ENCODE assay signal across 10 cellular contexts in the genomic region with DNA sequence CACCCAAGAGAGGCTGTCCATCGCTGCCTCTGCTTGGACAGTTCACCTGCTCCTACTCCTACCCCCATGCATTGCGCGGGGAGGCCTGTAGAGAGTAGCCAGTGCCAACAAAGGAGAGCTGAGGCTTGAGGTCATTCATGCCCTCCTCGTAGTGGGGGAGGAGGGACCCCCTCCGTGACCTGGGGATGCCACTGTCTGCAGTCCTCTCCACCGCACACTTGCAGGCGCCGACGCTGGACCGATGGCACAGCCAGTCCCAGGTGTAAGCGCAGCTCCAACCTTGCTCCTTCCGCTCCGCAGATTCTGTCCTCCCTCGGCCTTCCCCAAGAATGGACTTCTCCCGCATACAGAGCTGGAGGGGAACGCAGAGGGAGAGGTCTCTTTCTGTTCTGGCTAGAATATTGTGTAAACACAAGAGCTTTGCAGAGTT. TPM values are rescaled to one million over a fixed set of nuclear protein-coding genes. Genes with fewer than 3 reads are reported as not detected.
A peak's percentile ranks its signal among the peaks of the same experiment; 100 is the strongest.
DNase-seq lines count a peak whose midpoint lies in the region; ATAC-seq, FAIRE-seq and TF ChIP-seq lines count a peak whose summit lies in the region.
"Had no signal": no experiment of that assay in that cellular context is flagged by ENCODE, and none has a peak within 500 bp of the region (broad histone marks: within the 10 kb centered on the region; RNA-seq: fewer than 3 reads in every experiment).

No MANE protein-coding gene starts in this region.

- CTCF ChIA-PET in HepG2 (lab: Yijun Ruan, JAX; ENCODE audit: low intra/inter-chr PET ratio, low total read pairs): no interaction called here

- no peak for ATAC-seq in activated T-cell treated with anti-CD3 and anti-CD28 coated beads, Interleukin-2, amount 50 U/mL, for 72 hours (replicated peaks in 1 of 2)
- ATAC-seq in HepG2: peak; percentile 39
- no peak for ATAC-seq in GM19467 (IDR thresholded peaks at IDR 0.05; ENCODE audit: unreplicated experiment)
- ATAC-seq in HG03139 (IDR thresholded peaks at IDR 0.05; ENCODE audit: unreplicated experiment): no peak

- H3K27me3 Mint-ChIP-seq in activated T-cell treated with anti-CD3 and anti-CD28 coated beads, Interleukin-2, amount 50 U/mL, for 72 hours (ENCODE audit: low read depth): peaks cover 54% of the 10 kb centered on the region

- H3K4me3 Mint-ChIP-seq in activated T-cell treated with anti-CD3 and anti-CD28 coated beads, Interleukin-2, amount 50 U/mL, for 72 hours: peak overlapping the region; percentile 67 to 86

- WGBS in HepG2 (ENCODE audit: low lambda C conversion rate): 18% methylated on average over 5 of the region's 16 CpGs
- 25 to 38% methylated on average over 11 to 16 of the region's 16 CpGs for WGBS in tibial nerve, 2 donors

- no peak for TF ChIP-seq EP300 in HepG2 (IDR thresholded peaks at IDR 0.05; ENCODE audit: low read depth in 2 of 2, low read length in 2 of 2)
- no peak for TF ChIP-seq EP300 in HepG2 (CRISPR knock-in tag; IDR thresholded peaks at IDR 0.05; ENCODE audit: borderline replicate concordance)
- TF ChIP-seq EP300 in tibial nerve (IDR thresholded peaks at IDR 0.05): no peak

- TF ChIP-seq POLR2A in breast epithelium (IDR thresholded peaks at IDR 0.05) (no peak), HepG2 (IDR thresholded peaks at IDR 0.05; ENCODE audit: insufficient read depth in 1 of 2, low read depth in 2 of 2, low read length in 2 of 2) (no peak), tibial nerve (IDR thresholded peaks at IDR 0.05) (no peak)

- no peak for DNase-seq in activated T-cell treated with anti-CD3 and anti-CD28 coated beads, Interleukin-2, amount 50 U/mL, for 72 hours
- DNase-seq in activated T-cell treated with anti-CD3 and anti-CD28 coated beads, Interleukin-2, amount 50 U/mL, for 48 hours: no peak
- no peak for DNase-seq in breast epithelium (ENCODE audit: low spot score in 2 of 2)
- DNase-seq in HepG2 (ENCODE audit: low spot score): no peak
- DNase-seq in tibial nerve (ENCODE audit: low spot score in 2 of 2): no peak
- no peak for DNase-seq in GM03348 (ENCODE audit: low spot score)

- 0 out of 2 replicates have a peak, but pooled peaks cover 15% of the 10 kb centered on the region for H4K20me1 ChIP-seq in HepG2 (ENCODE audit: insufficient read depth, low read length)

- H3K9me3 ChIP-seq in breast epithelium: no peaks in the 10 kb centered on the region
- no peaks in the 10 kb centered on the region for H3K9me3 ChIP-seq in HepG2 (ENCODE audit: low read length)
- no peaks in the 10 kb centered on the region for H3K9me3 ChIP-seq in tibial nerve

- H3K79me2 ChIP-seq in HepG2 (ENCODE audit: insufficient read depth, low read length): peaks cover 27% of the 10 kb centered on the region

- peaks cover 13% of the 10 kb centered on the region for H3K4me1 Mint-ChIP-seq in activated T-cell treated with anti-CD3 and anti-CD28 coated beads, Interleukin-2, amount 50 U/mL, for 72 hours (ENCODE audit: low read depth)

- TF ChIP-seq CTCF in breast epithelium (IDR thresholded peaks at IDR 0.05): no peak
- no peak for TF ChIP-seq CTCF in HepG2 (CRISPR knock-in tag; IDR thresholded peaks at IDR 0.05)
- TF ChIP-seq CTCF in tibial nerve (IDR thresholded peaks at IDR 0.05): no peak

- POLR2A ChIA-PET in HepG2 (lab: Yijun Ruan, JAX): interaction anchor here (0.9 to 2.7 kb wide), 15 partner anchors 9 to 486 kb away, joined by 3 to 37 read pairs (median 5); a partner anchor contains a TSS

- TF ChIP-seq RAD21 in HepG2 (CRISPR knock-in tag; IDR thresholded peaks at IDR 0.05): no peak

- BruUV-seq in HepG2 (replicated peaks; lab: Mats Ljungman, UMichigan): no TSS peak

- in situ Hi-C loops in HepG2 (cut with HindIII; ENCODE audit: extremely low pct_ligation_motif_present, low pct_unique_long_range_greater_than_20kb): no loop called here

- intact Hi-C loops in breast epithelium (cut with DNase I; ENCODE audit: low total_unique reads) (no loop called here), HepG2 (cut with micrococcal nuclease; ENCODE audit: unreplicated experiment) (loop anchor here (2.0 kb wide), 1 partner anchor 21 kb away; no protein-coding TSS in a partner anchor)

- peaks cover 0 to 1% of the 10 kb centered on the region in 2 donors for H3K36me3 Mint-ChIP-seq in activated T-cell treated with anti-CD3 and anti-CD28 coated beads, Interleukin-2, amount 50 U/mL, for 72 hours (ENCODE audit: insufficient read depth in 2 of 2)

- H3K27ac Mint-ChIP-seq in activated T-cell treated with anti-CD3 and anti-CD28 coated beads, Interleukin-2, amount 50 U/mL, for 72 hours: no peak overlapping the region

- H3K36me3 ChIP-seq in breast epithelium: no peaks in the 10 kb centered on the region
- peaks cover 2 to 6% of the 10 kb centered on the region in 2 experiments; a peak in 2 of 5 replicates for H3K36me3 ChIP-seq in HepG2 (replicated peaks in 1 of 2; ENCODE audit: control insufficient read depth in 1 of 2, insufficient read depth in 2 of 2, low read length in 2 of 2)
- peaks cover 0 to 22% (median 2%) of the 10 kb centered on the region in 3 donors for H3K36me3 ChIP-seq in tibial nerve

- H3K4me3 ChIP-seq in breast epithelium (peak overlapping the region; percentile 64 to 92 (median 90)), HepG2 (replicated peaks in 1 of 3; ENCODE audit: insufficient read depth in 1 of 3, low read depth in 2 of 3, low read length in 3 of 3) (peak overlapping the region; percentile 70 to 96 (median 92); a peak in 5 of 6 replicates), tibial nerve (peak overlapping the region; percentile 59 to 91 (median 80))

- H3K4me2 ChIP-seq in HepG2 (ENCODE audit: low read depth, low read length): peak overlapping the region; percentile 83

- peak overlapping the region; percentile 87; the same call in 1 of the 2 replicates for H3K9ac ChIP-seq in HepG2 (ENCODE audit: insufficient read depth, low read depth, low read length)

- H3K27me3 ChIP-seq in breast epithelium: no peaks in the 10 kb centered on the region
- peaks cover 1 to 16% of the 10 kb centered on the region in 2 experiments; a peak in 2 of 5 replicates for H3K27me3 ChIP-seq in HepG2 (ENCODE audit: control insufficient read depth in 1 of 2, insufficient read depth in 2 of 2, low read length in 2 of 2)
- no peaks in the 10 kb centered on the region for H3K27me3 ChIP-seq in tibial nerve

- H3K27ac ChIP-seq in breast epithelium (peak overlapping the region; percentile 93 to 98), HepG2 (ENCODE audit: extremely low read length, insufficient read depth, low read length) (no peak overlapping the region), tibial nerve (peak overlapping the region; percentile 95 to 100 (median 96))
- H3K27ac ChIP-seq: HL-60, VCaP had no signal

- no peaks in the 10 kb centered on the region for H3K9me3 Mint-ChIP-seq in activated T-cell treated with anti-CD3 and anti-CD28 coated beads, Interleukin-2, amount 50 U/mL, for 72 hours

- H3K4me1 ChIP-seq in breast epithelium (peaks cover 9 to 17% of the 10 kb centered on the region in 2 donors), HepG2 (ENCODE audit: insufficient read depth, low read length) (peaks cover 40% of the 10 kb centered on the region), tibial nerve (peaks cover 0 to 58% (median 21%) of the 10 kb centered on the region in 4 donors)

- FAIRE-seq in HepG2 (lab: Jason Lieb, UNC): no peak

- no peak overlapping the region for H2AFZ ChIP-seq in HepG2 (ENCODE audit: low read length)

RNA-seq across cellular contexts. Expression of a gene that starts 0.7 kb away (rescaled TPM):
- 10 to 100 TPM; 10.7 to 25.6 TPM for total RNA-seq in activated T-cell treated with anti-CD3 and anti-CD28 coated beads, Interleukin-2, amount 50 U/mL, for 72 hours
- total RNA-seq in breast epithelium (100 to 1,000 TPM in 1 of 3 donors, 10 to 100 TPM in 2; 65.7 to 116 (median 92.7) TPM), HepG2 (2016; rRNA removed; fragmentation: Illumina TruSeq; extraction: Trizol) (29.1 and 33.6 TPM in 2 replicates), tibial nerve (100 to 1,000 TPM; 243 to 301 (median 271) TPM)
- total RNA-seq in HepG2 (2016; cell fraction: cytosol; rRNA removed; fragmentation: Illumina TruSeq; extraction: Trizol; ENCODE audit: low read depth): 13.4 and 13.7 TPM in 2 replicates
- total RNA-seq in HepG2 (2016; cell fraction: insoluble cytoplasmic fraction; rRNA removed; fragmentation: Illumina TruSeq; extraction: Trizol): 29.0 and 34.8 TPM in 2 replicates
- 27.3 and 32.8 TPM in 2 replicates for total RNA-seq in HepG2 (2016; cell fraction: membrane; rRNA removed; fragmentation: Illumina TruSeq; extraction: Trizol)
- 15.5 and 17.9 TPM in 2 replicates for total RNA-seq in HepG2 (2016; cell fraction: nucleus; rRNA removed; fragmentation: Illumina TruSeq; extraction: Trizol)
- polyA plus RNA-seq in HepG2 (2011; rRNA removed): 16.7 and 25.1 TPM in 2 replicates
- 18.1 and 31.9 TPM in 2 replicates for polyA plus RNA-seq in HepG2 (2011; cell fraction: cytosol; rRNA removed)
- 18.6 and 19.4 TPM in 2 replicates for polyA plus RNA-seq in HepG2 (2011; cell fraction: nucleus; rRNA removed)
- 6.9 and 12.1 TPM in 2 replicates for polyA plus RNA-seq in HepG2 (2012)
- 23.0 and 26.1 TPM in 2 replicates for polyA plus RNA-seq in HepG2 (2016; cell fraction: cytosol; fragmentation: Illumina TruSeq; extraction: Trizol; ENCODE audit: low read depth)
- 47.7 and 53.8 TPM in 2 replicates for polyA plus RNA-seq in HepG2 (2016; cell fraction: insoluble cytoplasmic fraction; fragmentation: Illumina TruSeq; extraction: Trizol; ENCODE audit: low read depth)
- polyA plus RNA-seq in HepG2 (2016; cell fraction: membrane; fragmentation: Illumina TruSeq; extraction: Trizol; ENCODE audit: low read depth): 39.2 and 43.9 TPM in 2 replicates
- 43.9 and 44.6 TPM in 2 replicates for polyA plus RNA-seq in HepG2 (2016; cell fraction: nucleus; fragmentation: Illumina TruSeq; extraction: Trizol; ENCODE audit: insufficient read depth, low read depth)
- 16.2 and 21.4 TPM in 2 replicates for polyA minus RNA-seq in HepG2 (2011; rRNA and poly(A)+ RNA removed; ENCODE audit: low replicate concordance)
- 11.5 and 15.4 TPM in 2 replicates for polyA minus RNA-seq in HepG2 (2011; cell fraction: cytosol; rRNA and poly(A)+ RNA removed)
- 13.6 and 15.2 TPM in 2 replicates for polyA minus RNA-seq in HepG2 (2011; cell fraction: nucleus; rRNA and poly(A)+ RNA removed)

RNA-seq across cellular contexts. Expression of a gene that starts 37.3 kb away (rescaled TPM):
- total RNA-seq in activated T-cell treated with anti-CD3 and anti-CD28 coated beads, Interleukin-2, amount 50 U/mL, for 72 hours: 10 to 100 TPM; 44.7 to 52.6 TPM
- total RNA-seq in breast epithelium (1,000 to 10,000 TPM in 1 of 3 donors, 100 to 1,000 TPM in 2; 186 to 1,491 (median 767) TPM), HepG2 (2016; rRNA removed; fragmentation: Illumina TruSeq; extraction: Trizol) (68.9 and 70.8 TPM in 2 replicates), tibial nerve (1,000 to 10,000 TPM in 3 of 4 donors, 100 to 1,000 TPM in 1; 548 to 1,751 (median 1,444) TPM)
- 12.3 and 12.8 TPM in 2 replicates for total RNA-seq in HepG2 (2016; cell fraction: cytosol; rRNA removed; fragmentation: Illumina TruSeq; extraction: Trizol; ENCODE audit: low read depth)
- total RNA-seq in HepG2 (2016; cell fraction: insoluble cytoplasmic fraction; rRNA removed; fragmentation: Illumina TruSeq; extraction: Trizol): 66.1 and 69.5 TPM in 2 replicates
- total RNA-seq in HepG2 (2016; cell fraction: membrane; rRNA removed; fragmentation: Illumina TruSeq; extraction: Trizol): 28.9 and 33.8 TPM in 2 replicates
- total RNA-seq in HepG2 (2016; cell fraction: nucleus; rRNA removed; fragmentation: Illumina TruSeq; extraction: Trizol): 35.6 and 44.2 TPM in 2 replicates
- 14.5 and 17.7 TPM in 2 replicates for polyA plus RNA-seq in HepG2 (2011; rRNA removed)
- polyA plus RNA-seq in HepG2 (2011; cell fraction: cytosol; rRNA removed): 15.2 and 17.2 TPM in 2 replicates
- 10.9 and 14.9 TPM in 2 replicates for polyA plus RNA-seq in HepG2 (2011; cell fraction: nucleus; rRNA removed)
- polyA plus RNA-seq in HepG2 (2012): 9.9 and 18.8 TPM in 2 replicates
- 15.3 and 18.6 TPM in 2 replicates for polyA plus RNA-seq in HepG2 (2016; cell fraction: cytosol; fragmentation: Illumina TruSeq; extraction: Trizol; ENCODE audit: low read depth)
- polyA plus RNA-seq in HepG2 (2016; cell fraction: insoluble cytoplasmic fraction; fragmentation: Illumina TruSeq; extraction: Trizol; ENCODE audit: low read depth): 83.1 and 92.4 TPM in 2 replicates
- 29.6 and 30.8 TPM in 2 replicates for polyA plus RNA-seq in HepG2 (2016; cell fraction: membrane; fragmentation: Illumina TruSeq; extraction: Trizol; ENCODE audit: low read depth)
- 54.3 and 54.9 TPM in 2 replicates for polyA plus RNA-seq in HepG2 (2016; cell fraction: nucleus; fragmentation: Illumina TruSeq; extraction: Trizol; ENCODE audit: insufficient read depth, low read depth)
- 22.9 and 266 TPM in 2 replicates for polyA minus RNA-seq in HepG2 (2011; rRNA and poly(A)+ RNA removed; ENCODE audit: low replicate concordance)
- polyA minus RNA-seq in HepG2 (2011; cell fraction: cytosol; rRNA and poly(A)+ RNA removed): 8.4 and 9.1 TPM in 2 replicates
- polyA minus RNA-seq in HepG2 (2011; cell fraction: nucleus; rRNA and poly(A)+ RNA removed): 9.1 and 11.7 TPM in 2 replicates

RNA-seq across cellular contexts. Expression of a gene that starts 48.1 kb away (rescaled TPM):
- not detected for total RNA-seq in activated T-cell treated with anti-CD3 and anti-CD28 coated beads, Interleukin-2, amount 50 U/mL, for 72 hours
- total RNA-seq in breast epithelium (under 1 TPM in 2 of 3 donors, not detected in 1; 0.15 to 0.66 TPM), HepG2 (2016; rRNA removed; fragmentation: Illumina TruSeq; extraction: Trizol) (not detected in 2 replicates), tibial nerve (1 to 10 TPM in 1 of 4 donors, under 1 TPM in 1, not detected in 2; under 0.01 to 3.5 TPM)
- total RNA-seq in HepG2 (2016; cell fraction: cytosol; rRNA removed; fragmentation: Illumina TruSeq; extraction: Trizol; ENCODE audit: low read depth): 0.09 TPM in 1 of 2 replicates, not detected in the other
- not detected in 2 replicates for total RNA-seq in HepG2 (2016; cell fraction: insoluble cytoplasmic fraction; rRNA removed; fragmentation: Illumina TruSeq; extraction: Trizol)
- 0.03 TPM in 1 of 2 replicates, not detected in the other for total RNA-seq in HepG2 (2016; cell fraction: membrane; rRNA removed; fragmentation: Illumina TruSeq; extraction: Trizol)
- total RNA-seq in HepG2 (2016; cell fraction: nucleus; rRNA removed; fragmentation: Illumina TruSeq; extraction: Trizol): not detected in 2 replicates
- polyA plus RNA-seq in HepG2 (2011; rRNA removed): not detected in 2 replicates
- not detected in 2 replicates for polyA plus RNA-seq in HepG2 (2011; cell fraction: cytosol; rRNA removed)
- polyA plus RNA-seq in HepG2 (2011; cell fraction: nucleus; rRNA removed): not detected in 2 replicates
- 0.59 and 0.61 TPM in 2 replicates for polyA plus RNA-seq in HepG2 (2012)
- polyA plus RNA-seq in HepG2 (2016; cell fraction: cytosol; fragmentation: Illumina TruSeq; extraction: Trizol; ENCODE audit: low read depth): not detected in 2 replicates
- polyA plus RNA-seq in HepG2 (2016; cell fraction: insoluble cytoplasmic fraction; fragmentation: Illumina TruSeq; extraction: Trizol; ENCODE audit: low read depth): not detected in 2 replicates
- not detected in 2 replicates for polyA plus RNA-seq in HepG2 (2016; cell fraction: membrane; fragmentation: Illumina TruSeq; extraction: Trizol; ENCODE audit: low read depth)
- not detected in 2 replicates for polyA plus RNA-seq in HepG2 (2016; cell fraction: nucleus; fragmentation: Illumina TruSeq; extraction: Trizol; ENCODE audit: insufficient read depth, low read depth)
- not detected in 2 replicates for polyA minus RNA-seq in HepG2 (2011; rRNA and poly(A)+ RNA removed; ENCODE audit: low replicate concordance)
- not detected in 2 replicates for polyA minus RNA-seq in HepG2 (2011; cell fraction: cytosol; rRNA and poly(A)+ RNA removed)
- polyA minus RNA-seq in HepG2 (2011; cell fraction: nucleus; rRNA and poly(A)+ RNA removed): 0.12 and 0.13 TPM in 2 replicates
